In the genomic region with DNA sequence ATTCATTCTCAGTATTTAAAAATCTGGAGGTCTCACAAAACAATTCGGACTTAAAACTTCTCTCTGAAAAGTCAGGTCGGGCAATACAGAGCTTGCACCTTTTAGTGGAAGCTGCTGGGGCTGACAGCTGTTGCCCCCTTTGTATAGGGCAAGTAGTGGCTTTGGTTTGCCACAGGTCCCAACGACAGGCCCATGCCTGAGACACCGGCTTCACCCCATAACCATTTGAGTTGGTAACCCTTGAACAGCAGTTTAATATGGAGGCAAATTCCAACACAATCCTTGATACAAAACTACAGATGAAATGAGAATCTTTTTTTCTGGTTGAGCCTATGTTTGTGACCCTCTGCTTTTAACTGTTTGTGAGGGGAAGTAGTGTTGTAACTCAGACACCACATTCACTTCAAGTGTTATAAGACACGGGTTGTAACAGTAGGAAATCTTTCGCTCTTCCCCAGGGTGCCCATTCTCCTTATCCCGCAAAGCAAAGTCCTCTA, we compare ENCODE assay signal across 8 cellular contexts. TPM values are rescaled to one million over a fixed set of nuclear protein-coding genes. Genes with fewer than 3 reads are reported as not detected.
DNase-seq lines count a peak whose midpoint lies in the region; ATAC-seq, FAIRE-seq and TF ChIP-seq lines count a peak whose summit lies in the region.

No MANE protein-coding gene starts in this region.

- peak overlapping the region; percentile 97 to 99 (median 99) for H3K27ac Mint-ChIP-seq in CD14-positive monocyte

- H2AK5ac ChIP-seq in neuronal stem cell (ENCODE audit: low read depth, low read length): no peak overlapping the region

- peak overlapping the region; percentile 97 for H3K4me3 Mint-ChIP-seq in CD14-positive monocyte

- H3K36me3 Mint-ChIP-seq in CD14-positive monocyte: peaks cover 4 to 5% of the 10 kb centered on the region in 2 donors

- no peak overlapping the region for H2BK12ac ChIP-seq in neuronal stem cell (ENCODE audit: low read length)

- peak overlapping the region; percentile 72 to 87 for H3K27ac ChIP-seq in coronary artery
- H3K27ac ChIP-seq in neuronal stem cell (replicated peaks; ENCODE audit: low read length): no peak overlapping the region

- H3K18ac ChIP-seq in neuronal stem cell (ENCODE audit: low read length): peak overlapping the region; percentile 44

- H4K91ac ChIP-seq in neuronal stem cell (ENCODE audit: low read depth, low read length, poor library complexity): no peak overlapping the region

- no peak overlapping the region for H3K4ac ChIP-seq in neuronal stem cell (ENCODE audit: low read length)

- H3K4me1 ChIP-seq in Loucy (ENCODE audit: insufficient read depth, low read length, poor library complexity, severe bottlenecking) (peaks cover 53% of the 10 kb centered on the region), neuronal stem cell (ENCODE audit: control insufficient read depth in 2 of 2, insufficient read depth in 1 of 2, low read depth in 1 of 2, low read length in 2 of 2) (peaks cover 11 to 20% of the 10 kb centered on the region in 2 donors)

- no peak for TF ChIP-seq POLR2A in GM12891 (IDR thresholded peaks at IDR 0.05; ENCODE audit: low read depth, low read length)

- no CpG with 5 or more reads among the region's 7 CpGs for WGBS in neuronal stem cell (ENCODE audit: extremely low coverage in 2 of 2, insufficient read length in 2 of 2, insufficient replicate concordance in 1 of 2), 2 donors

- H4K20me1 ChIP-seq in Loucy (ENCODE audit: insufficient read depth, low read length, poor library complexity, severe bottlenecking): peaks cover 22% of the 10 kb centered on the region

- no peaks in the 10 kb centered on the region for H3K9me3 Mint-ChIP-seq in CD14-positive monocyte

- no peaks in the 10 kb centered on the region for H3K27me3 ChIP-seq in Loucy (ENCODE audit: insufficient read depth, low read length, poor library complexity, severe bottlenecking)
- H3K27me3 ChIP-seq in neuronal stem cell (ENCODE audit: control insufficient read depth in 3 of 3, insufficient read depth in 3 of 3, low read depth in 1 of 3, low read length in 3 of 3): no peaks in the 10 kb centered on the region

- H3K23ac ChIP-seq in neuronal stem cell (ENCODE audit: low read depth, low read length, poor library complexity): no peak overlapping the region

- H2BK5ac ChIP-seq in neuronal stem cell (ENCODE audit: low read length): no peak overlapping the region

- H2AFZ ChIP-seq in Loucy (ENCODE audit: low read length): peak overlapping the region; percentile 36; the same call in 1 of the 2 replicates
- H2AFZ ChIP-seq in neuronal stem cell (ENCODE audit: low read length): peak overlapping the region; percentile 95

- TF ChIP-seq CTCF in CD14-positive monocyte (IDR thresholded peaks at IDR 0.05) (no peak), Loucy (conservative IDR thresholded peaks at IDR 0.05; ENCODE audit: low read length) (no peak), coronary artery (IDR thresholded peaks at IDR 0.05) (no peak)

- peaks cover 83% of the 10 kb centered on the region for H3K4me1 Mint-ChIP-seq in CD14-positive monocyte

- H3K36me3 ChIP-seq in Loucy (ENCODE audit: insufficient read depth, low read length) (no peaks in the 10 kb centered on the region), neuronal stem cell (replicated peaks in 1 of 2; ENCODE audit: control insufficient read depth in 2 of 2, insufficient read depth in 2 of 2, low read length in 2 of 2) (no peaks in the 10 kb centered on the region)

- H3F3A ChIP-seq in Loucy (ENCODE audit: low read depth): peaks cover 4% of the 10 kb centered on the region; the same call in 1 of the 2 replicates

- no peak overlapping the region for H3K14ac ChIP-seq in neuronal stem cell (ENCODE audit: low read length)

- H2BK15ac ChIP-seq in neuronal stem cell (ENCODE audit: low read length): no peak overlapping the region

- FAIRE-seq in GM12891 (lab: Jason Lieb, UNC): no peak

- no peaks in the 10 kb centered on the region for H3K9me2 ChIP-seq in Loucy (replicated peaks; ENCODE audit: low read depth, low read length)

- no peak overlapping the region for H4K8ac ChIP-seq in neuronal stem cell (ENCODE audit: low read depth, low read length)

- H2BK120ac ChIP-seq in neuronal stem cell (ENCODE audit: low read depth, low read length): no peak overlapping the region

- ATAC-seq in GM21381 (IDR thresholded peaks at IDR 0.05; ENCODE audit: unreplicated experiment) (no peak), GM21367 (IDR thresholded peaks at IDR 0.05; ENCODE audit: unreplicated experiment) (no peak)

- H3K79me2 ChIP-seq in Loucy (ENCODE audit: insufficient read depth, low read length): peaks cover 50% of the 10 kb centered on the region

- intact Hi-C loops in CD14-positive monocyte (cut with micrococcal nuclease): loop anchor here in 1 of 2 donors (10.0 kb wide), 1 partner anchor 88 kb away; the partner anchor contains the start of gene RHOBTB3

- H3K79me1 ChIP-seq in neuronal stem cell (ENCODE audit: low read depth, low read length): peaks cover 2% of the 10 kb centered on the region

- H3K9me3 ChIP-seq in Loucy (ENCODE audit: insufficient read depth, low read depth, low read length): no peaks in the 10 kb centered on the region
- H3K9me3 ChIP-seq in neuronal stem cell (replicated peaks in 1 of 2; ENCODE audit: control insufficient read depth in 2 of 2, insufficient read depth in 1 of 2, low read depth in 1 of 2, low read length in 2 of 2): no peaks in the 10 kb centered on the region

- DNase-seq in CD14-positive monocyte (ENCODE audit: low spot score) (no peak), coronary artery (ENCODE audit: low spot score) (no peak), neuronal stem cell (ENCODE audit: low spot score) (no peak), NCI-H69 (lab: John Stamatoyannopoulos, UW) (no peak), GM12891 (ENCODE audit: insufficient read length, low spot score) (no peak)

- H3K27me3 Mint-ChIP-seq in CD14-positive monocyte (ENCODE audit: low read depth in 3 of 3): peaks cover 0 to 2% (median 0%) of the 10 kb centered on the region in 3 donors

- peak overlapping the region; percentile 93 for H3K4me3 ChIP-seq in Loucy (ENCODE audit: low read length, poor library complexity, severe bottlenecking)
- H3K4me3 ChIP-seq in coronary artery: peak overlapping the region; percentile 80
- H3K4me3 ChIP-seq in neuronal stem cell (ENCODE audit: low read length in 2 of 2): no peak overlapping the region

- peak overlapping the region; percentile 97 for H3K9ac ChIP-seq in Loucy (ENCODE audit: low read depth, low read length, poor library complexity, severe bottlenecking)
- no peak overlapping the region for H3K9ac ChIP-seq in neuronal stem cell (ENCODE audit: low read depth, low read length, poor library complexity)

- H3K4me2 ChIP-seq in Loucy (ENCODE audit: low read depth, low read length, poor library complexity, severe bottlenecking) (peak overlapping the region; percentile 87), neuronal stem cell (ENCODE audit: insufficient read depth, low read length, poor library complexity, severe bottlenecking) (no peak overlapping the region)

TF ChIP-seq in GM12891, 5 proteins besides CTCF, POLR2A, EP300 and RAD21:
- no peak for TF ChIP-seq SPI1 (IDR thresholded peaks at IDR 0.05; ENCODE audit: low read depth, low read length)
- TF ChIP-seq PAX5 (IDR thresholded peaks at IDR 0.05; ENCODE audit: insufficient read depth, low read length, severe bottlenecking): no peak
- no peak for TF ChIP-seq POU2F2 (IDR thresholded peaks at IDR 0.05; ENCODE audit: low read depth, low read length)
- no peak for TF ChIP-seq TAF1 (IDR thresholded peaks at IDR 0.05; ENCODE audit: low read depth, low read length)
- no peak for TF ChIP-seq POLR2AphosphoS5 (IDR thresholded peaks at IDR 0.05; ENCODE audit: low read depth, low read length)

RNA-seq across cellular contexts. Expression of gene GLRX, which starts 0.8 kb away (rescaled TPM):
- 100 to 1,000 TPM; 555 to 603 TPM for polyA plus RNA-seq in CD14-positive monocyte
- 13.5 TPM for polyA plus RNA-seq in neuronal stem cell (2013, experiment 1 of 2)
- 14.2 TPM for polyA plus RNA-seq in neuronal stem cell (2013, experiment 2 of 2)
- 172 TPM for polyA plus RNA-seq in GM12891 (2012; ENCODE audit: low read depth, missing spikeins)

Comparison
In these comparisons a context has a peak if more than half of its experiments do, and no peak if none do; other contexts are left out.
1. H3K4me3 ChIP-seq: peak in Loucy (single experiment) and coronary artery (single experiment); none in neuronal stem cell (0 of 2).